ENCODE assay signal across 22 cellular contexts in genomic region chr4:83906561-83906960, GRCh38.
A peak's percentile ranks its signal among the peaks of the same experiment; 100 is the strongest.
DNase-seq lines count a peak whose midpoint lies in the region; ATAC-seq and TF ChIP-seq lines count a peak whose summit lies in the region.
"Had no signal": no experiment of that assay in that cellular context is flagged by ENCODE, and none has a peak within 500 bp of the region (broad histone marks: within the 10 kb centered on the region; RNA-seq: fewer than 3 reads in every experiment).

No MANE protein-coding gene starts in this region.

- H3K36me3 ChIP-seq in MG63 = no peaks in the 10 kb centered on the region
- H3K36me3 ChIP-seq in HAP-1 (replicated peaks) = no peaks in the 10 kb centered on the region
- H3K36me3 ChIP-seq: adrenal gland, brain microvascular endothelial cell had no signal

- in situ Hi-C loops in HAP-1 (cut with MboI; ENCODE audit: low sequenced_read_pairs) = no loop called here

- no peak overlapping the region for H3K4me3 ChIP-seq in MG63
- no peak overlapping the region for H3K4me3 ChIP-seq in HAP-1
- H3K4me3 ChIP-seq: adrenal gland had no signal

- ATAC-seq in SK-N-SH treated with all-trans-retinoic acid at 6 μM for 48 hours = no peak
- ATAC-seq: activated T-cell treated with anti-CD3 and anti-CD28 coated beads, Interleukin-2, amount 50 U/mL, for 72 hours; left colon; stimulated activated effector memory CD8-positive, alpha-beta T cell treated with anti-CD3 and anti-CD28 coated beads, Interleukin-12 subunit alpha, Interleukin-12 subunit beta, amount 100 ng/mL, for 72 hours; T-helper 17 cell had no signal

- DNase-seq in AG20443 (ENCODE audit: low spot score) (peak; percentile 33), MG63 (peak; percentile 9), fibroblast of gingiva (ENCODE audit: low read depth) (peak; percentile 72), myocyte (ENCODE audit: low read depth) (peak; percentile 30), HAP-1 (ENCODE audit: low spot score in 2 of 2) (no peak), cerebellar cortex (ENCODE audit: low spot score) (no peak), Kasumi-1 (lab: John Stamatoyannopoulos, UW) (no peak)
- DNase-seq: activated naive CD4-positive, alpha-beta T cell treated with Interleukin-2 at 50 U/mL for 16 hours; activated T-cell treated with anti-CD3 and anti-CD28 coated beads, Interleukin-2, amount 50 U/mL, for 72 hours; adrenal gland; brain microvascular endothelial cell; Calu3; CD4-positive, CD25-positive, alpha-beta regulatory T cell; DMS79 treated with DMSO at 0.1 percent for 48 hours; hippocampal formation; immature natural killer cell; left colon; NCI-H2029; NK-92 treated with Interleukin-12 subunit alpha and Interleukin-12 subunit beta, amount 100 ng/mL, for 24 hours; T-helper 17 cell had no signal

- H3K27me3 ChIP-seq in MG63 (no peaks in the 10 kb centered on the region), HAP-1 (ENCODE audit: low read depth) (no peaks in the 10 kb centered on the region)
- H3K27me3 ChIP-seq: adrenal gland, brain microvascular endothelial cell had no signal

- no peaks in the 10 kb centered on the region for H3K4me1 ChIP-seq in HAP-1
- H3K4me1 ChIP-seq: adrenal gland had no signal

- H3K9me3 ChIP-seq in MG63 (no peaks in the 10 kb centered on the region), HAP-1 (no peaks in the 10 kb centered on the region)
- H3K9me3 ChIP-seq: adrenal gland had no signal

TF ChIP-seq in SK-N-SH treated with all-trans-retinoic acid at 6 μM for 48 hours, 23 proteins besides CTCF, POLR2A, EP300 and RAD21:
- TF ChIP-seq RARB (CRISPR knock-in tag; IDR thresholded peaks at IDR 0.05) = no peak

Comparison
In these comparisons a context has a peak if more than half of its experiments do, and no peak if none do; other contexts are left out.
1. DNase-seq: peak in AG20443 (single experiment), MG63 (single experiment), fibroblast of gingiva (single experiment) and myocyte (single experiment); none in HAP-1 (0 of 2), cerebellar cortex (single experiment) and Kasumi-1 (0 of 2).